15 cellular contexts compared by ENCODE assay signal in the genomic region with DNA sequence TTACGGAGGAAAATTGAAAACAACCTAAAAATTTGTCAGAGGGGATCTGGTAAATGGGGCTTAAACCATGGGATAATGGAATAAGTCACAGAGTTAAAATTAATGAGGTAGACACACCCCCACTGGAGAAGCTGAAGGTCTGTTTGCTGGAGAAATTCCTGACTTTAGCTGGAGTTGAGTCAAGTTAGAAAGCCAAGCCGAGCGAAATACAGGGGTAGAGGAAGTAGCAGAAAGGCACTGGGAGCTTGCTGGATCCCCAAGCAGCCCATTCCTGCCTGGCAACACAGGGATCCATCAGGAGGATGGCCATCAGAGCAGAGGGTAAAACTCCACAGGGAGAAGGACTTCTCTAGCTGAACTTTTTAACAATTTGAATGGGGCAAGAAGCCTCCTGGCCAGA.
"Had no signal": no experiment of that assay in that cellular context is flagged by ENCODE, and none has a peak within 500 bp of the region (broad histone marks: within the 10 kb centered on the region; RNA-seq: fewer than 3 reads in every experiment).

No MANE protein-coding gene starts in this region.

- H3K36me3 Mint-ChIP-seq: natural killer cell treated with Interleukin-12 subunit alpha and Interleukin-12 subunit beta and Interleukin-15 and Interleukin-18, amount 100 ng/mL, for 72 hours had no signal

- H3K27ac Mint-ChIP-seq: activated naive CD8-positive, alpha-beta T cell treated with anti-CD3 and anti-CD28 coated beads, Interleukin-2, amount 50 U/mL, for 24 hours; natural killer cell treated with Interleukin-12 subunit alpha and Interleukin-12 subunit beta and Interleukin-15 and Interleukin-18, amount 100 ng/mL, for 72 hours; stimulated activated naive CD8-positive, alpha-beta T cell treated with anti-CD3 and anti-CD28 coated beads, Interleukin-15, amount 100 ng/mL, for 72 hours had no signal

- H3K4me3 ChIP-seq: dorsolateral prefrontal cortex, psoas muscle, upper lobe of right lung had no signal

- H3K4me1 ChIP-seq: psoas muscle, upper lobe of right lung had no signal

- H3K27ac ChIP-seq: dorsolateral prefrontal cortex, psoas muscle, upper lobe of right lung, WERI-Rb-1 had no signal

- H3K9me3 Mint-ChIP-seq: activated CD8-positive, alpha-beta T cell treated with anti-CD3 and anti-CD28 coated beads for 36 hours; activated naive CD8-positive, alpha-beta T cell treated with anti-CD3 and anti-CD28 coated beads, Interleukin-2, amount 50 U/mL, for 24 hours; natural killer cell treated with Interleukin-12 subunit alpha and Interleukin-12 subunit beta and Interleukin-15 and Interleukin-18, amount 100 ng/mL, for 72 hours; stimulated activated naive CD8-positive, alpha-beta T cell treated with anti-CD3 and anti-CD28 coated beads, Interleukin-15, amount 100 ng/mL, for 72 hours had no signal

- H3K4me3 Mint-ChIP-seq: activated CD8-positive, alpha-beta T cell treated with anti-CD3 and anti-CD28 coated beads for 36 hours; activated naive CD8-positive, alpha-beta T cell treated with anti-CD3 and anti-CD28 coated beads, Interleukin-2, amount 50 U/mL, for 24 hours; stimulated activated naive CD8-positive, alpha-beta T cell treated with anti-CD3 and anti-CD28 coated beads, Interleukin-15, amount 100 ng/mL, for 72 hours had no signal

- H3K27me3 ChIP-seq: upper lobe of right lung had no signal

- ATAC-seq: activated CD4-positive, alpha-beta T cell treated with anti-CD3 and anti-CD28 coated beads for 36 hours; activated CD8-positive, alpha-beta T cell treated with anti-CD3 and anti-CD28 coated beads for 36 hours; activated naive CD8-positive, alpha-beta T cell treated with anti-CD3 and anti-CD28 coated beads, Interleukin-2, amount 50 U/mL, for 24 hours; natural killer cell treated with Interleukin-12 subunit alpha and Interleukin-12 subunit beta and Interleukin-15 and Interleukin-18, amount 100 ng/mL, for 72 hours; psoas muscle; sciatic nerve; stimulated activated naive CD8-positive, alpha-beta T cell treated with anti-CD3 and anti-CD28 coated beads, Interleukin-15, amount 100 ng/mL, for 72 hours; T-helper 17 cell; upper lobe of right lung had no signal

- DNase-seq: activated CD4-positive, alpha-beta T cell treated with anti-CD3 and anti-CD28 coated beads for 36 hours; activated naive CD8-positive, alpha-beta T cell treated with anti-CD3 and anti-CD28 coated beads, Interleukin-2, amount 50 U/mL, for 24 hours; dorsolateral prefrontal cortex; erythroblast; glutamatergic neuron; kidney glomerular epithelial cell; occipital lobe; stimulated activated naive CD8-positive, alpha-beta T cell treated with anti-CD3 and anti-CD28 coated beads, Interleukin-15, amount 100 ng/mL, for 72 hours; T-helper 17 cell; upper lobe of right lung; WERI-Rb-1 had no signal

- H3K36me3 ChIP-seq: upper lobe of right lung had no signal

- H3K9me3 ChIP-seq: psoas muscle, upper lobe of right lung had no signal

- H3K27me3 Mint-ChIP-seq: activated CD4-positive, alpha-beta T cell treated with anti-CD3 and anti-CD28 coated beads for 36 hours; activated CD8-positive, alpha-beta T cell treated with anti-CD3 and anti-CD28 coated beads for 36 hours; activated naive CD8-positive, alpha-beta T cell treated with anti-CD3 and anti-CD28 coated beads, Interleukin-2, amount 50 U/mL, for 24 hours; stimulated activated naive CD8-positive, alpha-beta T cell treated with anti-CD3 and anti-CD28 coated beads, Interleukin-15, amount 100 ng/mL, for 72 hours; T-helper 17 cell had no signal
